Comparison of ENCODE assay signal across 12 cellular contexts in genomic region chr1:202616355-202616910, GRCh38.
DNase-seq lines count a peak whose midpoint lies in the region; ATAC-seq, FAIRE-seq and TF ChIP-seq lines count a peak whose summit lies in the region.
"Had no signal": no experiment of that assay in that cellular context is flagged by ENCODE, and none has a peak within 500 bp of the region (broad histone marks: within the 10 kb centered on the region; RNA-seq: fewer than 3 reads in every experiment).

No MANE protein-coding gene starts in this region.

- ATAC-seq in GM18505 (IDR thresholded peaks at IDR 0.05; ENCODE audit: unreplicated experiment): peak; percentile 34
- ATAC-seq in GM21619 (IDR thresholded peaks at IDR 0.05; ENCODE audit: unreplicated experiment): peak; percentile 24
- peak; percentile 27 for ATAC-seq in HG03439 (IDR thresholded peaks at IDR 0.05; ENCODE audit: unreplicated experiment)
- ATAC-seq: activated T-cell treated with anti-CD3 and anti-CD28 coated beads, Interleukin-2, amount 50 U/mL, for 4 hours; PC-3 had no signal

- FAIRE-seq in endothelial cell of umbilical vein (lab: Jason Lieb, UNC) (no peak), frontal cortex (lab: Jason Lieb, UNC) (no peak)

- POLR2A ChIA-PET in endothelial cell of umbilical vein (lab: Charles Lee): no interaction called here
- POLR2A ChIA-PET in RWPE1 (lab: Yijun Ruan, JAX; ENCODE audit: low non-redundant PET): no interaction called here

- H3K9me1 ChIP-seq in endothelial cell of umbilical vein (replicated peaks; ENCODE audit: control insufficient read depth, extremely low read depth, insufficient read depth, low read length): no peaks in the 10 kb centered on the region

- H3K36me3 ChIP-seq in endothelial cell of umbilical vein (ENCODE audit: control insufficient read depth in 2 of 2, extremely low read depth in 1 of 2, insufficient read depth in 2 of 2, low read length in 2 of 2): no peaks in the 10 kb centered on the region

- no peaks in the 10 kb centered on the region for H3K79me2 ChIP-seq in endothelial cell of umbilical vein (ENCODE audit: control insufficient read depth, insufficient read depth, low read length)

- H4K20me1 ChIP-seq in endothelial cell of umbilical vein (replicated peaks; ENCODE audit: control insufficient read depth, extremely low read depth, insufficient read depth, low read length): no peaks in the 10 kb centered on the region

- no peaks in the 10 kb centered on the region for H3K27me3 ChIP-seq in endothelial cell of umbilical vein (ENCODE audit: control insufficient read depth in 2 of 2, insufficient read depth in 2 of 2, low read length in 2 of 2)

- DNase-seq in endothelial cell of umbilical vein (ENCODE audit: low read depth, low spot score) (no peak), HK-2 (ENCODE audit: unreplicated experiment) (no peak), RWPE1 (ENCODE audit: low spot score) (no peak), frontal cortex (ENCODE audit: low spot score in 2 of 2) (no peak), HuH-7 (ENCODE audit: low spot score) (no peak)
- DNase-seq: activated T-cell treated with anti-CD3 and anti-CD28 coated beads, Interleukin-2, amount 50 U/mL, for 4 hours; DMS79; PC-3 had no signal

- no TSS peak for BruUV-seq in endothelial cell of umbilical vein (replicated peaks; lab: Mats Ljungman, UMichigan)

- no peaks in the 10 kb centered on the region for H3K9me3 ChIP-seq in endothelial cell of umbilical vein (replicated peaks; ENCODE audit: control insufficient read depth, insufficient read depth, low read length)

- H2AFZ ChIP-seq in endothelial cell of umbilical vein (ENCODE audit: low read depth, low read length): no peak overlapping the region

- intact Hi-C loops in endothelial cell of umbilical vein (cut with micrococcal nuclease): no loop called here

- TF ChIP-seq CTCF in endothelial cell of umbilical vein (IDR thresholded peaks at IDR 0.05; ENCODE audit: extremely low read depth in 1 of 2, insufficient read depth in 1 of 2, low read depth in 1 of 2, low read length in 2 of 2) (no peak), RWPE1 (conservative IDR thresholded peaks at IDR 0.05; ENCODE audit: low read depth) (no peak)

- H3K4me1 ChIP-seq in endothelial cell of umbilical vein (ENCODE audit: control insufficient read depth, extremely low read depth, insufficient read depth, low read length): peaks cover 17% of the 10 kb centered on the region

- no peak overlapping the region for H3K9ac ChIP-seq in endothelial cell of umbilical vein (replicated peaks; ENCODE audit: extremely low read depth, insufficient read depth, low read length)

- TF ChIP-seq POLR2A in GM18505 (IDR thresholded peaks at IDR 0.05; ENCODE audit: borderline replicate concordance, extremely low read depth, insufficient read depth, insufficient read length) (no peak), endothelial cell of umbilical vein (IDR thresholded peaks at IDR 0.05; ENCODE audit: low read depth, low read length) (no peak)

- no peak overlapping the region for H3K27ac ChIP-seq in endothelial cell of umbilical vein (ENCODE audit: insufficient read depth, low read depth, low read length)
- no peak overlapping the region for H3K27ac ChIP-seq in RWPE1
- H3K27ac ChIP-seq: epithelial cell of prostate had no signal

- no peak overlapping the region for H3K4me3 ChIP-seq in endothelial cell of umbilical vein (replicated peaks in 1 of 3; ENCODE audit: insufficient read depth in 1 of 3, low read depth in 1 of 3, low read length in 3 of 3)

- CTCF ChIA-PET in endothelial cell of umbilical vein (lab: Charles Lee): interaction anchor here (1.0 to 1.1 kb wide), 2 partner anchors 115 to 152 kb away, joined by 3 read pairs; no protein-coding TSS in a partner anchor
- CTCF ChIA-PET in RWPE1 (lab: Yijun Ruan, JAX): interaction anchor here (0.8 to 1.1 kb wide), 2 partner anchors 16 to 115 kb away, joined by 3 to 5 read pairs; no protein-coding TSS in a partner anchor

- dilution Hi-C loops in endothelial cell of umbilical vein (cut with MboI; ENCODE audit: extremely low pct_ligation_motif_present, low sequenced_read_pairs): no loop called here

- peak overlapping the region; percentile 31 for H3K4me2 ChIP-seq in endothelial cell of umbilical vein (ENCODE audit: insufficient read depth, low read length)

TF ChIP-seq in endothelial cell of umbilical vein, 7 proteins besides CTCF, POLR2A, EP300 and RAD21:
- TF ChIP-seq MAX (IDR thresholded peaks at IDR 0.05; ENCODE audit: insufficient read depth, insufficient read length) (no peak), GATA2 (IDR thresholded peaks at IDR 0.05; ENCODE audit: insufficient read depth, insufficient read length, low read depth, low read length) (no peak), FOS (IDR thresholded peaks at IDR 0.05; ENCODE audit: borderline replicate concordance, insufficient read depth, low read length) (no peak), POLR2AphosphoS5 (IDR thresholded peaks at IDR 0.05; ENCODE audit: insufficient read depth, low read depth, low read length) (no peak), JUN (IDR thresholded peaks at IDR 0.05; ENCODE audit: borderline replicate concordance, insufficient read depth, insufficient read length, low read depth) (no peak), EZH2 (IDR thresholded peaks at IDR 0.05; ENCODE audit: borderline replicate concordance, low read depth, low read length, severe bottlenecking) (no peak), MYC (IDR thresholded peaks at IDR 0.05; ENCODE audit: low read depth, low read length) (no peak)
